In the genomic region with DNA sequence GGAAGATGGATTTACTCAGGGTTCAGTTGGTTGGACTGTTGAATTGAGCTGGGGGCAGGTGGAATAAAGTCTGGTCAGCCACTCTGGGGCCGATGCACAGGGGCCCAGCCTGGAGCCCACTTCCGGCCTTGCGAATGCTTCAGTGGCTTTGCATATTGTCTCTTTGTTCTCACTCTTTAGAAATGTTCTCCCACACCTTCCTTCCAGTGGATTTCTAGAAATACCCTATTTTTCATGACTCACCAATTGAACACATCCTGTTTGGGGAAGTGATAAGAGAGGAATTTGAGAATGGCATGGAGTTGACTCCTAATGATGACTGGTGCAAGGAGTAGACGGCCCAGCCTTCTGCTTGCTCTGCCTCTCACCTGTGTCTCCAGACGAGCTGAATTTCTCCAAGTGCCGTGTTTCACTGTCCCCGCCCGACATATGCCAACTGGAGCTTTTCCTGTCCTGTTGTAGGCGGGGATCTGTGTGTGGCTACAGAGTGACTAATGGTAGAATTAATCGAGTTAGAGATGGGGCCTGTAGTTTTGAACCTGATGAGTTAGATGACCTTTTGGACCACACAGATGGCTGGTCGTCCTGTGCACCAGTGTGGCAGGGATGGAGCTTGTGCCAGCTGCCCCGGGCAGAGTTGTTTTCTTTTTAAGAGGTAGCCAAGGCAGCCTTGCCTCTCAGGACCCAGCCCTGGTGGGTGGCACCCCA, we compare ENCODE assay signal across 9 cellular contexts. TPM values are rescaled to one million over a fixed set of nuclear protein-coding genes. Genes with fewer than 3 reads are reported as not detected.
A peak's percentile ranks its signal among the peaks of the same experiment; 100 is the strongest.
DNase-seq lines count a peak whose midpoint lies in the region; ATAC-seq and TF ChIP-seq lines count a peak whose summit lies in the region.
"Had no signal": no experiment of that assay in that cellular context is flagged by ENCODE, and none has a peak within 500 bp of the region (broad histone marks: within the 10 kb centered on the region; RNA-seq: fewer than 3 reads in every experiment).

No MANE protein-coding gene starts in this region.

- no peak for TF ChIP-seq POLR2A in testis (IDR thresholded peaks at IDR 0.05)

- peaks cover 65% of the 10 kb centered on the region for H3K27me3 Mint-ChIP-seq in dendritic cell treated with granulocyte-macrophage colony-stimulating factor and Interleukin-4, amounts not matched to agents 40 ng/mL and 50 ng/mL, for 4 days

- 72 to 77% methylated on average over 12 of the region's 12 CpGs for WGBS in testis, 2 donors

- CTCF ChIA-PET in HEK293T (lab: Yijun Ruan, JAX) = no interaction called here

- no peaks in the 10 kb centered on the region for H3K36me3 Mint-ChIP-seq in dendritic cell treated with granulocyte-macrophage colony-stimulating factor and Interleukin-4, amounts not matched to agents 40 ng/mL and 50 ng/mL, for 4 days (ENCODE audit: low read depth)
- H3K36me3 Mint-ChIP-seq in stimulated activated effector memory CD8-positive, alpha-beta T cell treated with anti-CD3 and anti-CD28 coated beads, Interleukin-12 subunit alpha, Interleukin-12 subunit beta, amount 100 ng/mL, for 72 hours = no peaks in the 10 kb centered on the region

- H3K4me1 ChIP-seq in mucosa of stomach (ENCODE audit: control insufficient read depth, insufficient read depth, low read length) (peaks cover 88% of the 10 kb centered on the region), testis (peaks cover 13% of the 10 kb centered on the region)

- H3K27me3 ChIP-seq in mucosa of stomach (ENCODE audit: control insufficient read depth, insufficient read depth, low read length) = no peaks in the 10 kb centered on the region
- H3K27me3 ChIP-seq in testis = no peaks in the 10 kb centered on the region

- H3K36me3 ChIP-seq in mucosa of stomach (ENCODE audit: control insufficient read depth, insufficient read depth, low read length) = no peaks in the 10 kb centered on the region
- H3K36me3 ChIP-seq in testis (ENCODE audit: low read depth, missing control alignments) = no peaks in the 10 kb centered on the region

- intact Hi-C loops in dendritic cell treated with granulocyte-macrophage colony-stimulating factor and Interleukin-4, amounts not matched to agents 40 ng/mL and 50 ng/mL, for 4 days (cut with micrococcal nuclease) = no loop called here
- intact Hi-C loops in testis (cut with DNase I; ENCODE audit: low total_unique reads) = no loop called here

- no peak overlapping the region for H3K4me3 Mint-ChIP-seq in dendritic cell treated with granulocyte-macrophage colony-stimulating factor and Interleukin-4, amounts not matched to agents 40 ng/mL and 50 ng/mL, for 4 days
- no peak overlapping the region for H3K4me3 Mint-ChIP-seq in stimulated activated effector memory CD8-positive, alpha-beta T cell treated with anti-CD3 and anti-CD28 coated beads, Interleukin-12 subunit alpha, Interleukin-12 subunit beta, amount 100 ng/mL, for 72 hours

- no peak for TF ChIP-seq CTCF in testis (IDR thresholded peaks at IDR 0.05)

- H3K9ac ChIP-seq in mucosa of stomach (ENCODE audit: low read length) = peak overlapping the region; percentile 20

- H3K27ac ChIP-seq in testis = peak overlapping the region in 1 of 2 donors; percentile 30

- H3K27ac Mint-ChIP-seq in dendritic cell treated with granulocyte-macrophage colony-stimulating factor and Interleukin-4, amounts not matched to agents 40 ng/mL and 50 ng/mL, for 4 days = peak overlapping the region; percentile 49
- no peak overlapping the region for H3K27ac Mint-ChIP-seq in stimulated activated effector memory CD8-positive, alpha-beta T cell treated with anti-CD3 and anti-CD28 coated beads, Interleukin-12 subunit alpha, Interleukin-12 subunit beta, amount 100 ng/mL, for 72 hours

- peaks cover 69% of the 10 kb centered on the region for H3K4me1 Mint-ChIP-seq in dendritic cell treated with granulocyte-macrophage colony-stimulating factor and Interleukin-4, amounts not matched to agents 40 ng/mL and 50 ng/mL, for 4 days (ENCODE audit: low read depth)
- H3K4me1 Mint-ChIP-seq in stimulated activated effector memory CD8-positive, alpha-beta T cell treated with anti-CD3 and anti-CD28 coated beads, Interleukin-12 subunit alpha, Interleukin-12 subunit beta, amount 100 ng/mL, for 72 hours = no peaks in the 10 kb centered on the region

- H3K9me3 Mint-ChIP-seq in dendritic cell treated with granulocyte-macrophage colony-stimulating factor and Interleukin-4, amounts not matched to agents 40 ng/mL and 50 ng/mL, for 4 days = no peaks in the 10 kb centered on the region
- no peaks in the 10 kb centered on the region for H3K9me3 Mint-ChIP-seq in stimulated activated effector memory CD8-positive, alpha-beta T cell treated with anti-CD3 and anti-CD28 coated beads, Interleukin-12 subunit alpha, Interleukin-12 subunit beta, amount 100 ng/mL, for 72 hours

- peak; percentile 73 for DNase-seq in AG08396 (ENCODE audit: low spot score)
- DNase-seq in NCI-H2171 treated with DMSO at 0.1 percent for 48 hours (lab: John Stamatoyannopoulos, UW) = peak; percentile 67
- no peak for DNase-seq in stimulated activated effector memory CD8-positive, alpha-beta T cell treated with anti-CD3 and anti-CD28 coated beads, Interleukin-12 subunit alpha, Interleukin-12 subunit beta, amount 100 ng/mL, for 72 hours (ENCODE audit: low spot score in 2 of 2)
- no peak for DNase-seq in testis
- no peak for DNase-seq in HEK293T (ENCODE audit: extremely low spot score)
- DNase-seq: MM.1S had no signal

- ATAC-seq in stimulated activated effector memory CD8-positive, alpha-beta T cell treated with anti-CD3 and anti-CD28 coated beads, Interleukin-12 subunit alpha, Interleukin-12 subunit beta, amount 100 ng/mL, for 72 hours = no peak
- ATAC-seq in GM19397 (IDR thresholded peaks at IDR 0.05; ENCODE audit: unreplicated experiment) = no peak

- POLR2A ChIA-PET in HEK293T (lab: Yijun Ruan, JAX) = interaction anchor here (1.0 kb wide), 1 partner anchor 35 kb away, joined by 3 read pairs; no protein-coding TSS in a partner anchor

- H3K9me3 ChIP-seq in mucosa of stomach (ENCODE audit: control insufficient read depth, low read length) (no peaks in the 10 kb centered on the region), testis (no peaks in the 10 kb centered on the region)

- H3K4me3 ChIP-seq in mucosa of stomach (ENCODE audit: low read length) (no peak overlapping the region), testis (no peak overlapping the region)

TF ChIP-seq in HEK293T, 16 proteins besides CTCF, POLR2A, EP300 and RAD21:
- TF ChIP-seq FOXM1 (IDR thresholded peaks at IDR 0.05; ENCODE audit: borderline replicate concordance) (no peak), ARNT (IDR thresholded peaks at IDR 0.05) (no peak), L3MBTL2 (conservative IDR thresholded peaks at IDR 0.05) (no peak), FOXA1 (IDR thresholded peaks at IDR 0.05) (no peak), HDGF (IDR thresholded peaks at IDR 0.05; ENCODE audit: borderline replicate concordance) (no peak)

RNA-seq across cellular contexts. Expression of a gene that starts 28.2 kb away (rescaled TPM):
- 10 to 100 TPM; 42.4 to 79.0 TPM for total RNA-seq in testis
- polyA plus RNA-seq in testis (ENCODE audit: insufficient read depth, low read depth, low replicate concordance) = 87.2 TPM

Comparison
In these comparisons a context has a peak if more than half of its experiments do, and no peak if none do; other contexts are left out.
1. DNase-seq: peak in AG08396 (single experiment) and NCI-H2171 treated with DMSO at 0.1 percent for 48 hours (single experiment); none in stimulated activated effector memory CD8-positive, alpha-beta T cell treated with anti-CD3 and anti-CD28 coated beads, Interleukin-12 subunit alpha, Interleukin-12 subunit beta, amount 100 ng/mL, for 72 hours (0 of 2), testis (single experiment) and HEK293T (single experiment).